Comparison of ENCODE assay signal across 18 cellular contexts in the genomic region with DNA sequence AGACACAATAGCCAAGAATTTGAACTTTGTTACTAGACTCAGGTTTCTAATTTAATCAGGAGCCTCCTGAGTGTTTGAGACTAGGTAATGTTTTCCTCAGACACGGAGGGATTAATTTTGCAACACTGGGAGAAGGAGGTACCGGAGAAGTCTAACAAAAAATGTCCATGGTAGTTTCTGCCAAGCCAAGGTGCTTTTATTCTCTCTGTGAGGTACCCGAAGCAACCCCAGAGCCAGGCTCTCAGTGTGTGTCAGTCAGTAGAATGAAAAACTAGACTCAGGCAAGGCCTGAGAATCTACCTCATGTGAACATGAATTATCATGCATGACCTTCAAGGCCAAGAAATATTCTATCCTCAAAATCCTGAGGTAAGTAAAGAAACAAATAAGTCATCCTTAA.
DNase-seq lines count a peak whose midpoint lies in the region; ATAC-seq and TF ChIP-seq lines count a peak whose summit lies in the region.
"Had no signal": no experiment of that assay in that cellular context is flagged by ENCODE, and none has a peak within 500 bp of the region (broad histone marks: within the 10 kb centered on the region; RNA-seq: fewer than 3 reads in every experiment).

No MANE protein-coding gene starts in this region.

- no peak overlapping the region for H3K18ac ChIP-seq in H9 (ENCODE audit: insufficient read length, low read depth, low read length)

- H4K91ac ChIP-seq in H9 (ENCODE audit: insufficient read length, low read depth, low read length), result no peak overlapping the region

- no peak overlapping the region for H3K27ac ChIP-seq in H9 (ENCODE audit: insufficient read length, low read depth, low read length)
- peak overlapping the region in 41 of 59 donors; percentile 4 to 81 (median 68) for H3K27ac ChIP-seq in dorsolateral prefrontal cortex
- H3K27ac ChIP-seq in effector memory CD4-positive, alpha-beta T cell (ENCODE audit: insufficient read depth, low read length, poor library complexity, severe bottlenecking), result no peak overlapping the region
- H3K27ac ChIP-seq: GM23248 had no signal

- H3K27ac Mint-ChIP-seq in H9, result peak overlapping the region in 2 of 3 experiments; percentile 33 to 39; a peak in 1 of 7 replicates
- H3K27ac Mint-ChIP-seq in mesothelial cell of epicardium, result peak overlapping the region; percentile 43
- H3K27ac Mint-ChIP-seq in osteocyte (ENCODE audit: unreplicated experiment), result no peak overlapping the region
- H3K27ac Mint-ChIP-seq: CD4-positive, CD25-positive, alpha-beta regulatory T cell; CD8-positive, alpha-beta memory T cell had no signal

- H3K4me3 ChIP-seq in dorsolateral prefrontal cortex, result no peak overlapping the region
- H3K4me3 ChIP-seq in effector memory CD4-positive, alpha-beta T cell (ENCODE audit: insufficient read depth, low read depth, low read length, poor library complexity, severe bottlenecking), result no peak overlapping the region
- H3K4me3 ChIP-seq: GM23248 had no signal

- H3K4me1 Mint-ChIP-seq in H9, result peaks cover 44 to 45% of the 10 kb centered on the region in 2 experiments
- H3K4me1 Mint-ChIP-seq in mesothelial cell of epicardium, result peaks cover 56% of the 10 kb centered on the region
- no peaks in the 10 kb centered on the region for H3K4me1 Mint-ChIP-seq in osteocyte (ENCODE audit: unreplicated experiment)
- H3K4me1 Mint-ChIP-seq: CD4-positive, CD25-positive, alpha-beta regulatory T cell; CD8-positive, alpha-beta memory T cell had no signal

- H3K36me3 Mint-ChIP-seq in H9 (ENCODE audit: insufficient read depth in 1 of 3, low read depth in 3 of 3), result no peaks in the 10 kb centered on the region
- no peaks in the 10 kb centered on the region for H3K36me3 Mint-ChIP-seq in mesothelial cell of epicardium
- no peaks in the 10 kb centered on the region for H3K36me3 Mint-ChIP-seq in osteocyte (ENCODE audit: unreplicated experiment)
- H3K36me3 Mint-ChIP-seq: CD4-positive, CD25-positive, alpha-beta regulatory T cell; CD8-positive, alpha-beta memory T cell had no signal

- H3K14ac ChIP-seq in H9 (ENCODE audit: insufficient read depth, low read length), result no peak overlapping the region

- H3K27me3 Mint-ChIP-seq in H9 (ENCODE audit: low read depth), result no peaks in the 10 kb centered on the region
- H3K27me3 Mint-ChIP-seq in mesothelial cell of epicardium (ENCODE audit: low read depth), result no peaks in the 10 kb centered on the region
- H3K27me3 Mint-ChIP-seq in osteocyte (ENCODE audit: unreplicated experiment), result no peaks in the 10 kb centered on the region
- H3K27me3 Mint-ChIP-seq: CD4-positive, CD25-positive, alpha-beta regulatory T cell; CD8-positive, alpha-beta memory T cell had no signal

- H2BK120ac ChIP-seq in H9 (ENCODE audit: low read depth, low read length, poor library complexity, severe bottlenecking), result no peak overlapping the region

- H3K23ac ChIP-seq in H9 (ENCODE audit: insufficient read length, low read depth, low read length), result no peak overlapping the region

- ATAC-seq in HG02642 (IDR thresholded peaks at IDR 0.05; ENCODE audit: poor library complexity, unreplicated experiment) (no peak), sciatic nerve (no peak)
- ATAC-seq: HCT116 had no signal

- no peaks in the 10 kb centered on the region for H3K4me1 ChIP-seq in H9 (ENCODE audit: insufficient read depth, low read length)
- no peaks in the 10 kb centered on the region for H3K4me1 ChIP-seq in effector memory CD4-positive, alpha-beta T cell (ENCODE audit: control insufficient read depth, insufficient read depth, low read length, poor library complexity, severe bottlenecking)
- H3K4me1 ChIP-seq: BE2C had no signal

- no peak overlapping the region for H3T11ph ChIP-seq in H9 (ENCODE audit: low read length)

- no peak overlapping the region for H2BK15ac ChIP-seq in H9 (ENCODE audit: low read depth, low read length)

- no peaks in the 10 kb centered on the region for H3K79me1 ChIP-seq in H9 (ENCODE audit: insufficient read depth, low read depth, low read length, poor library complexity, severe bottlenecking)

- no peaks in the 10 kb centered on the region for H3K36me3 ChIP-seq in effector memory CD4-positive, alpha-beta T cell (ENCODE audit: control insufficient read depth, insufficient read depth, low read length)
- H3K36me3 ChIP-seq: BE2C had no signal

- H4K20me1 ChIP-seq in H9 (ENCODE audit: control insufficient read depth, insufficient read depth, insufficient read length), result no peaks in the 10 kb centered on the region

- TF ChIP-seq CTCF in H9 (conservative IDR thresholded peaks at IDR 0.05) (no peak), dorsolateral prefrontal cortex (IDR thresholded peaks at IDR 0.05 in 54 of 56, conservative IDR thresholded peaks at IDR 0.05 in 2 of 56; ENCODE audit: low read depth in 1 of 56, partially characterized antibody in 56 of 56) (no peak), mesothelial cell of epicardium (IDR thresholded peaks at IDR 0.05; ENCODE audit: unreplicated experiment) (no peak), osteocyte (IDR thresholded peaks at IDR 0.05) (no peak)

- no peaks in the 10 kb centered on the region for H3K23me2 ChIP-seq in H9 (ENCODE audit: insufficient read length, low read depth, low read length, poor library complexity, severe bottlenecking)

- no CpG with 5 or more reads among the region's 3 CpGs for WGBS in H9 (ENCODE audit: extremely low coverage, insufficient read length, low lambda C conversion rate)

- no peak overlapping the region for H4K5ac ChIP-seq in H9 (ENCODE audit: insufficient read length, low read depth, low read length)

- no peak overlapping the region for H2AK5ac ChIP-seq in H9 (ENCODE audit: insufficient read length, low read length)

- H3K27me3 ChIP-seq in H9 (ENCODE audit: insufficient read depth, low read length) (no peaks in the 10 kb centered on the region), dorsolateral prefrontal cortex (no peaks in the 10 kb centered on the region)
- H3K27me3 ChIP-seq in effector memory CD4-positive, alpha-beta T cell (replicated peaks; ENCODE audit: control insufficient read depth, insufficient read depth, low read length, poor library complexity, severe bottlenecking), result no peaks in the 10 kb centered on the region
- H3K27me3 ChIP-seq: BE2C had no signal

- DNase-seq in H9, result no peak
- no peak for DNase-seq in dorsolateral prefrontal cortex
- no peak for DNase-seq in mesothelial cell of epicardium (ENCODE audit: low spot score in 2 of 2, unreplicated experiment in 2 of 2)
- no peak for DNase-seq in osteocyte (ENCODE audit: extremely low spot score, unreplicated experiment)
- no peak for DNase-seq in effector memory CD4-positive, alpha-beta T cell
- DNase-seq in sciatic nerve (ENCODE audit: low spot score), result no peak
- DNase-seq: ACHN; BE2C; CD4-positive, CD25-positive, alpha-beta regulatory T cell; CD8-positive, alpha-beta memory T cell; COR-L47; DMS 273 treated with DMSO at 0.1 percent for 48 hours; DMS53; DND-41; EL; GM23248 had no signal

- H3K9ac ChIP-seq in H9 (ENCODE audit: extremely low read depth, insufficient read length, low read length), result no peak overlapping the region
- H3K9ac ChIP-seq: GM23248 had no signal

- no peak overlapping the region for H3K4me2 ChIP-seq in H9 (ENCODE audit: insufficient read depth, insufficient read length, low read length)

- H3K79me2 ChIP-seq in H9 (ENCODE audit: insufficient read depth, low read length), result no peaks in the 10 kb centered on the region

- H3K56ac ChIP-seq in H9 (ENCODE audit: insufficient read length, low read depth, low read length), result no peak overlapping the region

- H4K8ac ChIP-seq in H9 (replicated peaks; ENCODE audit: insufficient read length, low read depth, low read length), result no peak overlapping the region

- H2BK12ac ChIP-seq in H9 (ENCODE audit: insufficient read length, low read depth, low read length), result no peak overlapping the region

- intact Hi-C loops in dorsolateral prefrontal cortex (cut with DNase I), result loop anchor here in 1 of 2 donors (10.0 kb wide), 1 partner anchor 64 kb away; no protein-coding TSS in a partner anchor
- intact Hi-C loops in sciatic nerve (cut with DNase I), result no loop called here

- no peak overlapping the region for H3K4ac ChIP-seq in H9 (ENCODE audit: low read depth, low read length)

- H3K9me3 ChIP-seq in H9 (ENCODE audit: control insufficient read depth, low read depth, low read length), result no peaks in the 10 kb centered on the region
- no peaks in the 10 kb centered on the region for H3K9me3 ChIP-seq in effector memory CD4-positive, alpha-beta T cell (ENCODE audit: control insufficient read depth, low read length)
- H3K9me3 ChIP-seq: BE2C had no signal

- H2AFZ ChIP-seq in H9 (ENCODE audit: low read length), result no peak overlapping the region
- H2AFZ ChIP-seq: GM23248 had no signal

- no peaks in the 10 kb centered on the region for H3K9me3 Mint-ChIP-seq in H9
- no peaks in the 10 kb centered on the region for H3K9me3 Mint-ChIP-seq in mesothelial cell of epicardium
- no peaks in the 10 kb centered on the region for H3K9me3 Mint-ChIP-seq in osteocyte (ENCODE audit: unreplicated experiment)
- H3K9me3 Mint-ChIP-seq: CD4-positive, CD25-positive, alpha-beta regulatory T cell; CD8-positive, alpha-beta memory T cell had no signal

- H2BK20ac ChIP-seq in H9 (ENCODE audit: low read depth, low read length, poor library complexity, severe bottlenecking), result no peak overlapping the region

- H2BK5ac ChIP-seq in H9 (ENCODE audit: insufficient read length, low read length), result no peak overlapping the region

- H3K4me3 Mint-ChIP-seq in H9 (no peak overlapping the region), mesothelial cell of epicardium (no peak overlapping the region), osteocyte (ENCODE audit: unreplicated experiment) (no peak overlapping the region)
- H3K4me3 Mint-ChIP-seq: CD4-positive, CD25-positive, alpha-beta regulatory T cell; CD8-positive, alpha-beta memory T cell had no signal

Comparison
In these comparisons a context has a peak if more than half of its experiments do, and no peak if none do; other contexts are left out.
1. H3K27ac ChIP-seq: peak in dorsolateral prefrontal cortex (41 of 59); none in H9 (single experiment) and effector memory CD4-positive, alpha-beta T cell (single experiment).